In the genomic region with DNA sequence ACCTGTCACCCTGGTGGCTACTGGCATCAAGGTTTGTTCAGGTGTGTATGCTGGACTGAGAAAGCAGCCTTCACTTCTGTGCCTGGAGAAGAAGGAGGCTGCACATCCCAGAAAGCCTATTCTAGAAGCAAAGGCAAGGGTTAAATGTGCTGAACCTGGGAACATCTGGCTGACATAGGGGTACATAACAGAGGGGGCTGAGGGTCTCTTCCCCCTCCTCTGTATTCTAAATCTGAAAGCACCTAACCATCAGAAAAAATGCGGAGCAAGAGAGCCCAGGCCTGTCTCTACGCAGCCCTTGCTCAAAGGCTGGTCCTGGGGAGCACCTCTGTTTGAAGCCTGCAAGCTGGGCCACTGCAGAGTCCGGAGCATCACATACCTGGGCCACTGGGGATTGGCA, we compare ENCODE assay signal across 34 cellular contexts. TPM values are rescaled to one million over a fixed set of nuclear protein-coding genes. Genes with fewer than 3 reads are reported as not detected.
"Had no signal": no experiment of that assay in that cellular context is flagged by ENCODE, and none has a peak within 500 bp of the region (broad histone marks: within the 10 kb centered on the region; RNA-seq: fewer than 3 reads in every experiment).

No MANE protein-coding gene starts in this region.

- H3K4me3 ChIP-seq: coronary artery, dorsolateral prefrontal cortex, gastrocnemius medialis, heart right ventricle had no signal

- H3K9me3 ChIP-seq: gastrocnemius medialis had no signal

- H3K4me1 ChIP-seq: gastrocnemius medialis, heart right ventricle had no signal

- H3K27ac ChIP-seq: brain microvascular endothelial cell, coronary artery, dorsolateral prefrontal cortex, foreskin keratinocyte, gastrocnemius medialis, heart right ventricle, WERI-Rb-1 had no signal

- ATAC-seq: activated CD4-positive, CD25-positive, alpha-beta regulatory T cell treated with anti-CD3 and anti-CD28 coated beads, Interleukin-2, amount 50 U/mL, for 24 hours; activated CD8-positive, alpha-beta T cell treated with anti-CD3 and anti-CD28 coated beads for 36 hours; activated T-cell treated with anti-CD3 and anti-CD28 coated beads, Interleukin-2, amount 50 U/mL, for 72 hours; esophagus mucosa; foreskin keratinocyte; gastrocnemius medialis; heart right ventricle; T-helper 17 cell had no signal

- H3K36me3 ChIP-seq: brain microvascular endothelial cell, gastrocnemius medialis, heart right ventricle, WERI-Rb-1 had no signal

- H3K27me3 ChIP-seq: brain microvascular endothelial cell, foreskin keratinocyte, gastrocnemius medialis had no signal

- DNase-seq: activated B cell treated with CpG ODN at 0.5 μM for 24 hours; activated CD4-positive, alpha-beta T cell treated with anti-CD3 and anti-CD28 coated beads for 48 hours; activated CD4-positive, alpha-beta T cell treated with anti-CD3 and anti-CD28 coated beads, Interleukin-2, amount 50 U/mL, for 1 hour; activated CD4-positive, alpha-beta T cell treated with anti-CD3 and anti-CD28 coated beads, Interleukin-2, amount 50 U/mL, for 48 hours; activated CD8-positive, alpha-beta memory T cell treated with anti-CD3 and anti-CD28 coated beads, Interleukin-2, amount 50 U/mL, for 48 hours; activated CD8-positive, alpha-beta T cell treated with anti-CD3 and anti-CD28 coated beads for 36 hours; activated effector memory CD4-positive, alpha-beta T cell treated with Interleukin-2 at 50 U/mL for 16 hours; activated gamma-delta T cell treated with Interleukin-2 at 50 U/mL for 16 hours; activated naive CD4-positive, alpha-beta T cell treated with anti-CD3 and anti-CD28 coated beads, Interleukin-2, amount 50 U/mL, for 16 hours; activated naive CD4-positive, alpha-beta T cell treated with Interleukin-2 at 50 U/mL for 16 hours; activated T-cell treated with anti-CD3 and anti-CD28 coated beads for 4 hours; activated T-cell treated with anti-CD3 and anti-CD28 coated beads, Interleukin-2, amount 50 U/mL, for 24 hours; activated T-cell treated with anti-CD3 and anti-CD28 coated beads, Interleukin-2, amount 50 U/mL, for 72 hours; amniotic stem cell; anterior cingulate cortex; brain microvascular endothelial cell; dorsolateral prefrontal cortex; effector memory CD4-positive, alpha-beta T cell; endodermal cell; foreskin keratinocyte; gastrocnemius medialis; glutamatergic neuron; heart right ventricle; T-helper 1 cell; T-helper 17 cell; T1000; WERI-Rb-1 had no signal

RNA-seq across cellular contexts. Expression of a gene that starts 53.2 kb away (rescaled TPM):
- total RNA-seq: activated CD8-positive, alpha-beta T cell treated with anti-CD3 and anti-CD28 coated beads for 36 hours; activated T-cell treated with anti-CD3 and anti-CD28 coated beads, Interleukin-2, amount 50 U/mL, for 72 hours; astrocyte; bronchial epithelial cell; cardiac septum; epithelial cell of proximal tubule had no signal
